ENCODE assay signal across 3 cellular contexts in the genomic region with DNA sequence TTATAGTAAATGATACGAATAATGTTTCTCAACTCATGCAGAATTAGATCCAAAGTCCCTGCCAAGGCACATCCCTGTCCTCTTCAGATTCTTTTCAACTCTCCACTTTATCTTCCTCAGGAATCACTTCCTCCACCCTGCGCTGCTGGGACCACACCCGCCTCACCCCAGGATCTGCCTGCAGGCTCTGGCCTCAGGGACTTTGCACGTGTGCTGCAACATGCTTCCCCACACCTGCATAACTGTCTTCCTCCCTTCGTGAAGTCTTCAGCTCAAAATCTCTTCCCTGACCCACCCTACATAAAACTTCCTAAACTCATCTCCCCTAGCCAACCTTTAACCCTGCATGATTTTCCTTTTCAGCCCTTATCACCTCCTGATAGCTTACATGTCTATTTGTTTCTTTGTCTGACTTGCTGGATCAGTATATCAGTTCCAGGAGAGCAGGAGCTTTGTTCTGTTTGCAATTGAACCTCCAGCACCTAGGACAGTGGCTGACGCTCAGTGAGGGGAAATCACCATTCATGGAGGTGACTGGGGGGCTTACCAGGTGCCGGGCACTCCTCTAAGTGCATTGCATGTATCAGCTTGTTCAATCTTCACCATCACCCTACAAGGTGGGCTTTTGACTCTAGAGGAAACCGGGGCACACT.
TF ChIP-seq lines count a peak whose summit lies in the region.

No MANE protein-coding gene starts in this region.

TF ChIP-seq in A549, 52 proteins besides CTCF, POLR2A, EP300 and RAD21:
- TF ChIP-seq, protein P1, sequence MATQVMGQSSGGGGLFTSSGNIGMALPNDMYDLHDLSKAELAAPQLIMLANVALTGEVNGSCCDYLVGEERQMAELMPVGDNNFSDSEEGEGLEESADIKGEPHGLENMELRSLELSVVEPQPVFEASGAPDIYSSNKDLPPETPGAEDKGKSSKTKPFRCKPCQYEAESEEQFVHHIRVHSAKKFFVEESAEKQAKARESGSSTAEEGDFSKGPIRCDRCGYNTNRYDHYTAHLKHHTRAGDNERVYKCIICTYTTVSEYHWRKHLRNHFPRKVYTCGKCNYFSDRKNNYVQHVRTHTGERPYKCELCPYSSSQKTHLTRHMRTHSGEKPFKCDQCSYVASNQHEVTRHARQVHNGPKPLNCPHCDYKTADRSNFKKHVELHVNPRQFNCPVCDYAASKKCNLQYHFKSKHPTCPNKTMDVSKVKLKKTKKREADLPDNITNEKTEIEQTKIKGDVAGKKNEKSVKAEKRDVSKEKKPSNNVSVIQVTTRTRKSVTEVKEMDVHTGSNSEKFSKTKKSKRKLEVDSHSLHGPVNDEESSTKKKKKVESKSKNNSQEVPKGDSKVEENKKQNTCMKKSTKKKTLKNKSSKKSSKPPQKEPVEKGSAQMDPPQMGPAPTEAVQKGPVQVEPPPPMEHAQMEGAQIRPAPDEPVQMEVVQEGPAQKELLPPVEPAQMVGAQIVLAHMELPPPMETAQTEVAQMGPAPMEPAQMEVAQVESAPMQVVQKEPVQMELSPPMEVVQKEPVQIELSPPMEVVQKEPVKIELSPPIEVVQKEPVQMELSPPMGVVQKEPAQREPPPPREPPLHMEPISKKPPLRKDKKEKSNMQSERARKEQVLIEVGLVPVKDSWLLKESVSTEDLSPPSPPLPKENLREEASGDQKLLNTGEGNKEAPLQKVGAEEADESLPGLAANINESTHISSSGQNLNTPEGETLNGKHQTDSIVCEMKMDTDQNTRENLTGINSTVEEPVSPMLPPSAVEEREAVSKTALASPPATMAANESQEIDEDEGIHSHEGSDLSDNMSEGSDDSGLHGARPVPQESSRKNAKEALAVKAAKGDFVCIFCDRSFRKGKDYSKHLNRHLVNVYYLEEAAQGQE (IDR thresholded peaks at IDR 0.05) = peak; percentile 51; the same call in 1 of the 2 replicates
- TF ChIP-seq FOXS1 (CRISPR knock-in tag; IDR thresholded peaks at IDR 0.05) = no peak

TF ChIP-seq in GM23338, 12 proteins besides CTCF, POLR2A, EP300 and RAD21 (continued from another document):
- TF ChIP-seq, protein P2, sequence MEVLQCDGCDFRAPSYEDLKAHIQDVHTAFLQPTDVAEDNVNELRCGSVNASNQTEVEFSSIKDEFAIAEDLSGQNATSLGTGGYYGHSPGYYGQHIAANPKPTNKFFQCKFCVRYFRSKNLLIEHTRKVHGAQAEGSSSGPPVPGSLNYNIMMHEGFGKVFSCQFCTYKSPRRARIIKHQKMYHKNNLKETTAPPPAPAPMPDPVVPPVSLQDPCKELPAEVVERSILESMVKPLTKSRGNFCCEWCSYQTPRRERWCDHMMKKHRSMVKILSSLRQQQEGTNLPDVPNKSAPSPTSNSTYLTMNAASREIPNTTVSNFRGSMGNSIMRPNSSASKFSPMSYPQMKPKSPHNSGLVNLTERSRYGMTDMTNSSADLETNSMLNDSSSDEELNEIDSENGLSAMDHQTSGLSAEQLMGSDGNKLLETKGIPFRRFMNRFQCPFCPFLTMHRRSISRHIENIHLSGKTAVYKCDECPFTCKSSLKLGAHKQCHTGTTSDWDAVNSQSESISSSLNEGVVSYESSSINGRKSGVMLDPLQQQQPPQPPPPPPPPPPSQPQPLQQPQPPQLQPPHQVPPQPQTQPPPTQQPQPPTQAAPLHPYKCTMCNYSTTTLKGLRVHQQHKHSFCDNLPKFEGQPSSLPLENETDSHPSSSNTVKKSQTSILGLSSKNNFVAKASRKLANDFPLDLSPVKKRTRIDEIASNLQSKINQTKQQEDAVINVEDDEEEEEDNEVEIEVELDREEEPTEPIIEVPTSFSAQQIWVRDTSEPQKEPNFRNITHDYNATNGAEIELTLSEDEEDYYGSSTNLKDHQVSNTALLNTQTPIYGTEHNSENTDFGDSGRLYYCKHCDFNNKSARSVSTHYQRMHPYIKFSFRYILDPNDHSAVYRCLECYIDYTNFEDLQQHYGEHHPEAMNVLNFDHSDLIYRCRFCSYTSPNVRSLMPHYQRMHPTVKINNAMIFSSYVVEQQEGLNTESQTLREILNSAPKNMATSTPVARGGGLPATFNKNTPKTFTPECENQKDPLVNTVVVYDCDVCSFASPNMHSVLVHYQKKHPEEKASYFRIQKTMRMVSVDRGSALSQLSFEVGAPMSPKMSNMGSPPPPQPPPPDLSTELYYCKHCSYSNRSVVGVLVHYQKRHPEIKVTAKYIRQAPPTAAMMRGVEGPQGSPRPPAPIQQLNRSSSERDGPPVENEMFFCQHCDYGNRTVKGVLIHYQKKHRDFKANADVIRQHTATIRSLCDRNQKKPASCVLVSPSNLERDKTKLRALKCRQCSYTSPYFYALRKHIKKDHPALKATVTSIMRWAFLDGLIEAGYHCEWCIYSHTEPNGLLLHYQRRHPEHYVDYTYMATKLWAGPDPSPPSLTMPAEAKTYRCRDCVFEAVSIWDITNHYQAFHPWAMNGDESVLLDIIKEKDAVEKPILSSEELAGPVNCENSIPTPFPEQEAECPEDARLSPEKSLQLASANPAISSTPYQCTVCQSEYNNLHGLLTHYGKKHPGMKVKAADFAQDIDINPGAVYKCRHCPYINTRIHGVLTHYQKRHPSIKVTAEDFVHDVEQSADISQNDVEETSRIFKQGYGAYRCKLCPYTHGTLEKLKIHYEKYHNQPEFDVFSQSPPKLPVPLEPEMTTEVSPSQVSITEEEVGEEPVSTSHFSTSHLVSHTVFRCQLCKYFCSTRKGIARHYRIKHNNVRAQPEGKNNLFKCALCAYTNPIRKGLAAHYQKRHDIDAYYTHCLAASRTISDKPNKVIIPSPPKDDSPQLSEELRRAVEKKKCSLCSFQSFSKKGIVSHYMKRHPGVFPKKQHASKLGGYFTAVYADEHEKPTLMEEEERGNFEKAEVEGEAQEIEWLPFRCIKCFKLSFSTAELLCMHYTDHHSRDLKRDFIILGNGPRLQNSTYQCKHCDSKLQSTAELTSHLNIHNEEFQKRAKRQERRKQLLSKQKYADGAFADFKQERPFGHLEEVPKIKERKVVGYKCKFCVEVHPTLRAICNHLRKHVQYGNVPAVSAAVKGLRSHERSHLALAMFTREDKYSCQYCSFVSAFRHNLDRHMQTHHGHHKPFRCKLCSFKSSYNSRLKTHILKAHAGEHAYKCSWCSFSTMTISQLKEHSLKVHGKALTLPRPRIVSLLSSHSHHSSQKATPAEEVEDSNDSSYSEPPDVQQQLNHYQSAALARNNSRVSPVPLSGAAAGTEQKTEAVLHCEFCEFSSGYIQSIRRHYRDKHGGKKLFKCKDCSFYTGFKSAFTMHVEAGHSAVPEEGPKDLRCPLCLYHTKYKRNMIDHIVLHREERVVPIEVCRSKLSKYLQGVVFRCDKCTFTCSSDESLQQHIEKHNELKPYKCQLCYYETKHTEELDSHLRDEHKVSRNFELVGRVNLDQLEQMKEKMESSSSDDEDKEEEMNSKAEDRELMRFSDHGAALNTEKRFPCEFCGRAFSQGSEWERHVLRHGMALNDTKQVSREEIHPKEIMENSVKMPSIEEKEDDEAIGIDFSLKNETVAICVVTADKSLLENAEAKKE (CRISPR knock-in tag; IDR thresholded peaks at IDR 0.05) = no peak
- TF ChIP-seq, protein P1 (IDR thresholded peaks at IDR 0.05; ENCODE audit: unreplicated experiment) = peak; percentile 58
- no peak for TF ChIP-seq CREB1 (CRISPR knock-in tag; IDR thresholded peaks at IDR 0.05; ENCODE audit: low read depth)
TF ChIP-seq in GM23338: peak in this region for 1.

TF ChIP-seq in Ishikawa, 13 proteins besides CTCF, POLR2A, EP300 and RAD21:
- TF ChIP-seq, protein P1 (IDR thresholded peaks at IDR 0.05; ENCODE audit: low read depth) = peak; percentile 71
- TF ChIP-seq TAF1 (IDR thresholded peaks at IDR 0.05; ENCODE audit: low read depth) (no peak), CEBPB (IDR thresholded peaks at IDR 0.05) (no peak)
- TF ChIP-seq, protein P3, sequence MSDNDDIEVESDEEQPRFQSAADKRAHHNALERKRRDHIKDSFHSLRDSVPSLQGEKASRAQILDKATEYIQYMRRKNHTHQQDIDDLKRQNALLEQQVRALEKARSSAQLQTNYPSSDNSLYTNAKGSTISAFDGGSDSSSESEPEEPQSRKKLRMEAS (IDR thresholded peaks at IDR 0.05) = no peak
